8 cellular contexts compared by ENCODE assay signal in the genomic region with DNA sequence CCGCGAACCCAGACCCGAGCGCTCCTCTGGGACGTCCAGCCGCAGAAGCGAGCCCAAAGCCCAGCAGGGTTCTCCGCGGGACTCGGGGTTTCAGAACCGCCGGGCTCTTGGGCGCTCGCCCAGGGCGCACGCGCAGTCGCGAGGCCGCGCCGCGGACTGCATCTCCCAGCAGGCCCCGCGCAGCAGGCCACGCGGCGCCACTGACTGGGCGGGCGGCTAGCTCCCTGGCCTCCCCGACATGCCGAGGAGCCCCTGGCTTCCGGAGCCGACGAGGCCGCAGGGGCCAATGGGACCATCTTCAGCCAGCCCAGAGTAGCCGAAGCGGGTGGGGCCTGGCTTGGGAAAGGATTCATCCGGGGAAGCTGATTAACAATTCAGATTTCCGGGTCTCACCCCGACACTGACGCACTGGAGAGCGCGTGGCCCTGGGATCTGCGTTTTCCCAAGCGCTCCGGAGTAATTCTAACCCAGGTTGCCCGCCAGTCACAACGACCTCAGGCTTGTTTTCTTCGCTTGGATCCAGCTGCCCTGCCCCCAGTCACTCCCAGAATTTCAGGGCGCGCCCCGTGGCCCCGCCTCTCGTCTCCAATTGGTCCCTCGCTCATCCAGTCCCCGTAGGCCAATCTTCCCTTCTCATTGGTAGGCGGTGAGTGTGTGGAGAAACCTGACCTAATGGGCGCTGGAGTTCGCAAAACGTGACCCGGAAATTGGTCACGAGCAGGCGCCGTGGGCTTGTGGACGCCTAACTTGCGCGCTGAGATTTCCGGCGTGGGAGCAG. TPM values are rescaled to one million over a fixed set of nuclear protein-coding genes. Genes with fewer than 3 reads are reported as not detected.
DNase-seq lines count a peak whose midpoint lies in the region; ATAC-seq and TF ChIP-seq lines count a peak whose summit lies in the region.

Gene ZNF263 (plus strand): TSS at position 745 of the 778 bp plus-strand sequence. CDS start 328 bp downstream, outside the sequence.

- POLR2A ChIA-PET in A673 (lab: Charles Lee; ENCODE audit: low non-redundant PET) = no interaction called here

- intact Hi-C loops in A673 (cut with micrococcal nuclease; ENCODE audit: unreplicated experiment) (loop anchor here (2.0 kb wide), 1 partner anchor 18 kb away; no protein-coding TSS in a partner anchor), breast epithelium (cut with DNase I; ENCODE audit: low total_unique reads) (no loop called here)

- DNase-seq in A673 (ENCODE audit: low spot score) (peak; percentile 98), NCI-H2196 treated with DMSO at 0.1 percent for 48 hours (lab: John Stamatoyannopoulos, UW; ENCODE audit: unreplicated experiment) (peak; percentile 96), breast epithelium (ENCODE audit: low spot score in 2 of 2) (peak; percentile 97 to 98)

- peak; percentile 87 for ATAC-seq in GM18870 (IDR thresholded peaks at IDR 0.05; ENCODE audit: unreplicated experiment)
- ATAC-seq in HG03135 (IDR thresholded peaks at IDR 0.05; ENCODE audit: unreplicated experiment) = peak; percentile 81

- TF ChIP-seq POLR2A in breast epithelium (IDR thresholded peaks at IDR 0.05) = peak; percentile 44

- H3K9me3 ChIP-seq in A673 (ENCODE audit: low read depth, low read length, poor library complexity, severe bottlenecking) = peaks cover 10% of the 10 kb centered on the region
- H3K9me3 ChIP-seq in breast epithelium = peaks cover 30 to 31% of the 10 kb centered on the region in 2 donors
- peaks cover 19% of the 10 kb centered on the region for H3K9me3 ChIP-seq in iPS-20b (ENCODE audit: insufficient read depth, low read depth, low read length)

- peaks cover 29% of the 10 kb centered on the region for H3K36me3 ChIP-seq in A673 (ENCODE audit: insufficient read depth, low read length, poor library complexity, severe bottlenecking)
- peaks cover 14% of the 10 kb centered on the region for H3K36me3 ChIP-seq in breast epithelium
- H3K36me3 ChIP-seq in iPS-20b (ENCODE audit: insufficient read depth, low read depth, low read length) = peaks cover 29% of the 10 kb centered on the region

- H3K9ac ChIP-seq in iPS-20b (ENCODE audit: low read depth, low read length) = peak within 1 kb of the TSS; percentile 91

- peaks cover 4% of the 10 kb centered on the region for H3K4me1 ChIP-seq in A673 (ENCODE audit: insufficient read depth, low read length, poor library complexity, severe bottlenecking)
- peaks cover 0 to 8% of the 10 kb centered on the region in 2 donors for H3K4me1 ChIP-seq in breast epithelium
- H3K4me1 ChIP-seq in iPS-20b (ENCODE audit: insufficient read depth, low read length) = peaks cover 9% of the 10 kb centered on the region; the same call in 1 of the 2 replicates

- TF ChIP-seq CTCF in A673 (conservative IDR thresholded peaks at IDR 0.05; ENCODE audit: low read depth, low read length) = no peak
- no peak for TF ChIP-seq CTCF in VCaP (conservative IDR thresholded peaks at IDR 0.05)
- no peak for TF ChIP-seq CTCF in breast epithelium (IDR thresholded peaks at IDR 0.05)

- H3K4me3 ChIP-seq in A673 (ENCODE audit: low read depth, low read length, poor library complexity, severe bottlenecking) (peak within 1 kb of the TSS; percentile 71), breast epithelium (peak within 1 kb of the TSS; percentile 73 to 98 (median 95)), iPS-20b (ENCODE audit: low read length) (peak within 1 kb of the TSS; percentile 98), skin epidermis (peak within 1 kb of the TSS; percentile 67 to 99 (median 87))

- H3K27ac ChIP-seq in A673 (ENCODE audit: low read depth, low read length, poor library complexity, severe bottlenecking) (peak within 1 kb of the TSS; percentile 99), VCaP (peak within 1 kb of the TSS; percentile 93), breast epithelium (peak within 1 kb of the TSS; percentile 100), iPS-20b (ENCODE audit: low read length) (peak within 1 kb of the TSS; percentile 82), skin epidermis (peak within 1 kb of the TSS; percentile 91 to 100 (median 98))

- no TSS peak for BruUV-seq in A673 (replicated peaks; lab: Mats Ljungman, UMichigan)

- CTCF ChIA-PET in A673 (lab: Charles Lee) = no interaction called here

- H3K27me3 ChIP-seq in A673 (replicated peaks; ENCODE audit: insufficient read depth, low read depth, low read length, poor library complexity) (no peaks in the 10 kb centered on the region), breast epithelium (no peaks in the 10 kb centered on the region), iPS-20b (ENCODE audit: insufficient read depth, low read length) (peaks cover 5% of the 10 kb centered on the region; the same call in 1 of the 2 replicates)

RNA-seq across cellular contexts. Expression of gene ZNF263, which starts in this region (rescaled TPM):
- total RNA-seq in A673 (2021) (30.0 and 34.8 TPM in 2 replicates), breast epithelium (10 to 100 TPM; 38.2 to 55.8 (median 47.9) TPM)

Comparison
In these comparisons a context has a peak if more than half of its experiments do, and no peak if none do; other contexts are left out.
1. Peak in every context shown above with its lines: DNase-seq, ATAC-seq, H3K4me3 ChIP-seq and H3K27ac ChIP-seq.